11 cellular contexts compared by ENCODE assay signal in the genomic region with DNA sequence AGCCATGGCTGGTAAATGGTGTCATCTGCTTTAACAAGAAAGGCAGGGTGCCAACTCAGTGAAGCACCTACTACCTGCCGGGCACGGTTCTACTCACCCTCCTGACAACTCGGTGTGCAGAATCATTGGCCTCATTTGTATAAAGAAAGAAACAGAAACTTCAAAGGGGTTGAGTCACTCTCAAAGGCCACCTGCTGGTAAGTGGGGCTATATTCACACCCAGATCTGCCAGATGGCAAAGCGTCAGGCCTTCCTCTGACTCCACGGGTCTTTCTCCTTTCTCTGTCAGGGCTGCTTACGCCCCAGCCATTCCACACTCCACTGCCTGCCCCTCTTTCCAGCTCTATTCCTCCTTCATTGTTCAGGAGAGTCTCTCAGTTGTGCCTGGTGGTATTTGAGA.
DNase-seq lines count a peak whose midpoint lies in the region; ATAC-seq and TF ChIP-seq lines count a peak whose summit lies in the region.
"Had no signal": no experiment of that assay in that cellular context is flagged by ENCODE, and none has a peak within 500 bp of the region (broad histone marks: within the 10 kb centered on the region; RNA-seq: fewer than 3 reads in every experiment).

No MANE protein-coding gene starts in this region.

- H3K36me3 ChIP-seq in BE2C = no peaks in the 10 kb centered on the region

- 0 out of 2 replicates have a peak, but pooled peaks have one; percentile 8 for TF ChIP-seq CTCF in BE2C (IDR thresholded peaks at IDR 0.05; ENCODE audit: low read depth, low read length)

- H3K4me3 ChIP-seq in BE2C (ENCODE audit: low read depth, low read length) = no peak overlapping the region

- DNase-seq in BE2C (no peak), HT-29 (ENCODE audit: low spot score) (peak; percentile 8), RKO (ENCODE audit: low spot score) (peak; percentile 27), kidney glomerular epithelial cell (lab: John Stamatoyannopoulos, UW) (peak; percentile 23), SKM-1 (lab: John Stamatoyannopoulos, UW; ENCODE audit: unreplicated experiment) (no peak)
- DNase-seq in activated effector memory CD4-positive, alpha-beta T cell treated with anti-CD3 and anti-CD28 coated beads, Interleukin-2, amount 50 U/mL, for 16 hours = no peak
- DNase-seq: hypothalamus; stimulated activated CD4-positive, alpha-beta T cell treated with anti-CD3 and anti-CD28 coated beads, Interleukin-4, amount 100 ng/mL, for 24 hours had no signal

- H3K27me3 ChIP-seq in BE2C = no peaks in the 10 kb centered on the region

- H3K9me3 ChIP-seq in BE2C = no peaks in the 10 kb centered on the region

- no peak for ATAC-seq in GM19324 (IDR thresholded peaks at IDR 0.05; ENCODE audit: low FRiP score, unreplicated experiment)
- no peak for ATAC-seq in HG02973 (IDR thresholded peaks at IDR 0.05; ENCODE audit: unreplicated experiment)
- ATAC-seq: activated T-helper 17 cell treated with anti-CD3 and anti-CD28 coated beads, Interleukin-2, amount 50 U/mL, for 72 hours had no signal

- no peaks in the 10 kb centered on the region for H3K4me1 ChIP-seq in BE2C

Comparison
In these comparisons a context has a peak if more than half of its experiments do, and no peak if none do; other contexts are left out.
1. DNase-seq: peak in HT-29 (single experiment), RKO (single experiment) and kidney glomerular epithelial cell (single experiment); none in BE2C (single experiment), activated effector memory CD4-positive, alpha-beta T cell treated with anti-CD3 and anti-CD28 coated beads, Interleukin-2, amount 50 U/mL, for 16 hours (single experiment) and SKM-1 (single experiment).